Comparison of ENCODE assay signal across 20 cellular contexts in genomic region chr9:112548836-112549235, GRCh38.
DNase-seq lines count a peak whose midpoint lies in the region; ATAC-seq and TF ChIP-seq lines count a peak whose summit lies in the region.
"Had no signal": no experiment of that assay in that cellular context is flagged by ENCODE, and none has a peak within 500 bp of the region (broad histone marks: within the 10 kb centered on the region; RNA-seq: fewer than 3 reads in every experiment).

No MANE protein-coding gene starts in this region.

- ATAC-seq in GM21528 (IDR thresholded peaks at IDR 0.05; ENCODE audit: low FRiP score, unreplicated experiment) (no peak), GM19467 (IDR thresholded peaks at IDR 0.05; ENCODE audit: unreplicated experiment) (no peak)

- H3K9ac ChIP-seq in BLaER1 treated with 17β-estradiol and CSF1 and Interleukin-3, amounts not matched to agents 10 nM and 100 nM: no peak overlapping the region
- H3K9ac ChIP-seq: GM23248, SK-N-SH had no signal

- H3K4me3 Mint-ChIP-seq in brain: no peak overlapping the region
- H3K4me3 Mint-ChIP-seq: CD4-positive, alpha-beta memory T cell had no signal

- H3K36me3 Mint-ChIP-seq in brain: peaks cover 4% of the 10 kb centered on the region

- peak overlapping the region in 8 of 11 experiments; percentile 25 to 78 (median 62); a peak in 15 of 22 replicates for H3K4me2 ChIP-seq in BLaER1 treated with 17β-estradiol and CSF1 and Interleukin-3, amounts not matched to agents 10 nM and 100 nM
- H3K4me2 ChIP-seq: SK-N-SH had no signal

- peak; percentile 40 for DNase-seq in HCEC 1CT
- DNase-seq in hepatic stellate cell (ENCODE audit: low spot score): peak; percentile 19
- no peak for DNase-seq in C1 segment of cervical spinal cord (lab: John Stamatoyannopoulos, UW)
- DNase-seq in DMS153 (lab: John Stamatoyannopoulos, UW): no peak
- DNase-seq: 8988T; CD4-positive, alpha-beta memory T cell; GM23248; KBM-7; NCI-H1417; NCI-H187; NCI-H2107; NCI-H510A; NCI-H774; OCI-M1; SHP77; SK-N-SH had no signal

- H3K36me3 ChIP-seq in BLaER1 treated with 17β-estradiol and CSF1 and Interleukin-3, amounts not matched to agents 10 nM and 100 nM: peaks cover 0 to 14% (median 0%) of the 10 kb centered on the region in 11 experiments; a peak in 4 of 22 replicates

- H3K4me3 ChIP-seq in BLaER1 treated with 17β-estradiol and CSF1 and Interleukin-3, amounts not matched to agents 10 nM and 100 nM: peak overlapping the region in 1 of 10 experiments; percentile 24; a peak in 1 of 20 replicates
- H3K4me3 ChIP-seq: GM23248 had no signal

- no peaks in the 10 kb centered on the region for H3K27me3 Mint-ChIP-seq in brain
- H3K27me3 Mint-ChIP-seq: CD4-positive, alpha-beta memory T cell had no signal

- H3K9me3 Mint-ChIP-seq in brain: no peaks in the 10 kb centered on the region
- H3K9me3 Mint-ChIP-seq: CD4-positive, alpha-beta memory T cell had no signal

- H3K4me1 Mint-ChIP-seq in brain: peaks cover 91% of the 10 kb centered on the region

- no peak for TF ChIP-seq CTCF in brain (conservative IDR thresholded peaks at IDR 0.05)

- peak overlapping the region in 3 of 5 experiments; percentile 66 to 96 (median 95) for H3K27ac Mint-ChIP-seq in brain
- H3K27ac Mint-ChIP-seq: CD4-positive, alpha-beta memory T cell had no signal

- peaks cover 0 to 23% (median 0%) of the 10 kb centered on the region in 11 experiments; a peak in 6 of 22 replicates for H4K20me1 ChIP-seq in BLaER1 treated with 17β-estradiol and CSF1 and Interleukin-3, amounts not matched to agents 10 nM and 100 nM

- H3K27me3 ChIP-seq in BLaER1 treated with 17β-estradiol and CSF1 and Interleukin-3, amounts not matched to agents 10 nM and 100 nM: no peaks in the 10 kb centered on the region

- H3K4me1 ChIP-seq in BLaER1 treated with 17β-estradiol and CSF1 and Interleukin-3, amounts not matched to agents 10 nM and 100 nM: peaks cover 6 to 42% (median 20%) of the 10 kb centered on the region in 10 experiments; a peak in 17 of 20 replicates

- H3K9me3 ChIP-seq in BLaER1 treated with 17β-estradiol and CSF1 and Interleukin-3, amounts not matched to agents 10 nM and 100 nM (replicated peaks in 1 of 11): peaks cover 0 to 18% (median 12%) of the 10 kb centered on the region in 11 experiments; a peak in 11 of 22 replicates
- H3K9me3 ChIP-seq: SK-N-SH had no signal

- peak overlapping the region in 8 of 11 experiments; percentile 7 to 61 (median 40); a peak in 12 of 22 replicates for H3K27ac ChIP-seq in BLaER1 treated with 17β-estradiol and CSF1 and Interleukin-3, amounts not matched to agents 10 nM and 100 nM
- H3K27ac ChIP-seq: GM23248 had no signal

Comparison
In these comparisons a context has a peak if more than half of its experiments do, and no peak if none do; other contexts are left out.
1. DNase-seq: peak in HCEC 1CT (single experiment) and hepatic stellate cell (single experiment); none in C1 segment of cervical spinal cord (0 of 14) and DMS153 (single experiment).